ENCODE assay signal across 18 cellular contexts in the genomic region with DNA sequence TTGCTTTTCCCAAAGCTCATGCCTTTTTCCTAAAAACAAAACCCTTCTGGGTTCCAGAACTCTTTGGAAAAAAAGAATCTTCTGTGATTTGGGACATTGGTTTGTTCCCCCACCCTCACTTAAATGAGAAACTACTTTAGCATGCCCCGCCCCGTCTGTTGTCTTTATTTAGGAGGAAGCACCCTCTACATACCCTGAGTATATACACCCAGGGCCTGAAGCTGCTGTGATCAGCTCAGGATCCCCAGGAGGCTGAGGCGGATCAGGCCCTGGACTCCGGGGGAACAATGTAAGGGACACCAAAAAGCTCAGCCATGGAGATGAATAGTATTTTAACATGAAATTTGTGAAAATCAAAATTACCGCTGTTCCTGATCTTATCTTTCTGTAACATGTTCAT. TPM values are rescaled to one million over a fixed set of nuclear protein-coding genes. Genes with fewer than 3 reads are reported as not detected.
DNase-seq lines count a peak whose midpoint lies in the region; ATAC-seq and TF ChIP-seq lines count a peak whose summit lies in the region.
"Had no signal": no experiment of that assay in that cellular context is flagged by ENCODE, and none has a peak within 500 bp of the region (broad histone marks: within the 10 kb centered on the region; RNA-seq: fewer than 3 reads in every experiment).

No MANE protein-coding gene starts in this region.

- intact Hi-C loops in Caco-2 (cut with micrococcal nuclease; ENCODE audit: unreplicated experiment) (loop anchor here (5.0 to 10.0 kb wide), 3 partner anchors 334 to 657 kb away; no protein-coding TSS in a partner anchor), colonic mucosa (cut with DNase I) (no loop called here)

- 95% methylated on average over 5 of the region's 5 CpGs for WGBS in smooth muscle cell (ENCODE audit: low lambda C conversion rate)

- H3K9me3 ChIP-seq in Caco-2: no peaks in the 10 kb centered on the region
- no peaks in the 10 kb centered on the region for H3K9me3 ChIP-seq in colonic mucosa
- no peaks in the 10 kb centered on the region for H3K9me3 ChIP-seq in smooth muscle cell (replicated peaks; ENCODE audit: low read depth)
- H3K9me3 ChIP-seq: HAP-1 had no signal

- no peaks in the 10 kb centered on the region for H3K27me3 Mint-ChIP-seq in Caco-2 (ENCODE audit: insufficient read depth, unreplicated experiment)

- DNase-seq in Caco-2 (no peak), HT-29 (ENCODE audit: low spot score) (peak; percentile 33), colonic mucosa (no peak), smooth muscle cell (lab: John Stamatoyannopoulos, UW; ENCODE audit: unreplicated experiment) (no peak)
- DNase-seq: DMS153, Kasumi-1, MM.1S, NCI-H1092 treated with DMSO at 0.1 percent for 48 hours, NCI-H187, NCI-H69, SHP77 treated with DMSO at 0.1 percent for 48 hours had no signal

- H4K20me1 ChIP-seq in smooth muscle cell (ENCODE audit: low read depth): no peaks in the 10 kb centered on the region

- POLR2A ChIA-PET in Caco-2 (lab: Charles Lee): no interaction called here

- CTCF ChIA-PET in Caco-2 (lab: Charles Lee): interaction anchor here (0.6 to 1.1 kb wide), 2 partner anchors 28 to 139 kb away, joined by 3 read pairs; partner anchors contain the start of gene PFDN4

- H3F3A ChIP-seq in smooth muscle cell (ENCODE audit: low read depth): no peaks in the 10 kb centered on the region

- no peaks in the 10 kb centered on the region for H3K79me2 ChIP-seq in smooth muscle cell (ENCODE audit: low read depth)

- H3K27me3 ChIP-seq in Caco-2 (replicated peaks; ENCODE audit: control insufficient read depth, insufficient read depth, low read length) (no peaks in the 10 kb centered on the region), colonic mucosa (no peaks in the 10 kb centered on the region), smooth muscle cell (ENCODE audit: low read depth) (no peaks in the 10 kb centered on the region)

- H3K27ac ChIP-seq in colonic mucosa (peak overlapping the region; percentile 90), smooth muscle cell (ENCODE audit: low read depth) (peak overlapping the region; percentile 57)

- TF ChIP-seq CTCF in Caco-2 (IDR thresholded peaks at IDR 0.05; ENCODE audit: insufficient read depth in 1 of 2, low read depth in 1 of 2, low read length in 1 of 2, severe bottlenecking in 1 of 2, unreplicated experiment in 1 of 2) (no peak), colonic mucosa (IDR thresholded peaks at IDR 0.05) (no peak), smooth muscle cell (IDR thresholded peaks at IDR 0.05; ENCODE audit: borderline replicate concordance, insufficient read depth, poor library complexity, severe bottlenecking) (no peak)

- peaks cover 36% of the 10 kb centered on the region for H3K4me1 Mint-ChIP-seq in Caco-2 (ENCODE audit: low read depth, unreplicated experiment)

- no TSS peak for BruUV-seq in Caco-2 (replicated peaks; lab: Mats Ljungman, UMichigan)

- H3K36me3 ChIP-seq in Caco-2 (ENCODE audit: control insufficient read depth, insufficient read depth, low read length) (no peaks in the 10 kb centered on the region), colonic mucosa (no peaks in the 10 kb centered on the region), smooth muscle cell (ENCODE audit: low read depth) (no peaks in the 10 kb centered on the region)
- H3K36me3 ChIP-seq: HAP-1 had no signal

- H3K4me3 ChIP-seq in Caco-2 (ENCODE audit: low read depth, low read length) (no peak overlapping the region), colonic mucosa (peak overlapping the region; percentile 32), smooth muscle cell (no peak overlapping the region)
- H3K4me3 ChIP-seq: HAP-1 had no signal

- H3K4me2 ChIP-seq in smooth muscle cell: no peak overlapping the region

- H3K4me3 Mint-ChIP-seq in Caco-2 (ENCODE audit: unreplicated experiment): no peak overlapping the region
- H3K4me3 Mint-ChIP-seq: IgD-negative memory B cell had no signal

- no peaks in the 10 kb centered on the region for H3K36me3 Mint-ChIP-seq in Caco-2 (ENCODE audit: insufficient read depth, unreplicated experiment)
- H3K36me3 Mint-ChIP-seq: IgD-negative memory B cell had no signal

- no peak overlapping the region for H2AFZ ChIP-seq in smooth muscle cell (ENCODE audit: low read depth)

- peak overlapping the region in 1 of 2 donors; percentile 64 for H3K9ac ChIP-seq in colonic mucosa (ENCODE audit: low read depth in 2 of 2, low read length in 2 of 2)
- H3K9ac ChIP-seq in smooth muscle cell (ENCODE audit: low read depth): no peak overlapping the region

- H3K9me3 Mint-ChIP-seq in Caco-2 (ENCODE audit: unreplicated experiment): no peaks in the 10 kb centered on the region

- H3K4me1 ChIP-seq in Caco-2 (peaks cover 51% of the 10 kb centered on the region), colonic mucosa (peaks cover 6% of the 10 kb centered on the region), smooth muscle cell (ENCODE audit: low read depth) (no peaks in the 10 kb centered on the region)
- H3K4me1 ChIP-seq: HAP-1 had no signal

- peak overlapping the region; percentile 64 for H3K27ac Mint-ChIP-seq in Caco-2 (ENCODE audit: unreplicated experiment)

- ATAC-seq in HG02970 (IDR thresholded peaks at IDR 0.05; ENCODE audit: low FRiP score, unreplicated experiment): no peak
- no peak for ATAC-seq in HG03095 (IDR thresholded peaks at IDR 0.05; ENCODE audit: unreplicated experiment)
- ATAC-seq in GM18498 (IDR thresholded peaks at IDR 0.05; ENCODE audit: unreplicated experiment): no peak
- ATAC-seq: SK-N-SH treated with all-trans-retinoic acid at 6 μM for 48 hours had no signal

RNA-seq across cellular contexts. Expression of gene BCAS1, which starts 1.4 kb away (rescaled TPM):
- total RNA-seq in Caco-2 (2022) (1.2 and 2.0 TPM in 2 replicates), colonic mucosa (100 to 1,000 TPM in 1 of 2 donors, 10 to 100 TPM in 1; 67.9 to 154 TPM), smooth muscle cell (0.09 and 0.18 TPM in 2 replicates)
- 39.5 and 42.4 TPM in 2 replicates for total RNA-seq in HT-29 (2014; rRNA removed; shearing (Covaris generic))
- 0.15 and 0.43 TPM in 2 replicates for polyA plus RNA-seq in smooth muscle cell
- total RNA-seq: RPMI7951 had no signal

Comparison
In these comparisons a context has a peak if more than half of its experiments do, and no peak if none do; other contexts are left out.
1. RNA of gene BCAS1, which starts 1.4 kb away (total RNA-seq): 67.9 to 154 TPM in colonic mucosa and 39.5 to 42.4 TPM in HT-29; 1.2 to 2.0 TPM in Caco-2 and 0.09 to 0.18 TPM in smooth muscle cell; every median in the first group is over 10 times any median in the second.